9 cellular contexts compared by ENCODE assay signal in the genomic region with DNA sequence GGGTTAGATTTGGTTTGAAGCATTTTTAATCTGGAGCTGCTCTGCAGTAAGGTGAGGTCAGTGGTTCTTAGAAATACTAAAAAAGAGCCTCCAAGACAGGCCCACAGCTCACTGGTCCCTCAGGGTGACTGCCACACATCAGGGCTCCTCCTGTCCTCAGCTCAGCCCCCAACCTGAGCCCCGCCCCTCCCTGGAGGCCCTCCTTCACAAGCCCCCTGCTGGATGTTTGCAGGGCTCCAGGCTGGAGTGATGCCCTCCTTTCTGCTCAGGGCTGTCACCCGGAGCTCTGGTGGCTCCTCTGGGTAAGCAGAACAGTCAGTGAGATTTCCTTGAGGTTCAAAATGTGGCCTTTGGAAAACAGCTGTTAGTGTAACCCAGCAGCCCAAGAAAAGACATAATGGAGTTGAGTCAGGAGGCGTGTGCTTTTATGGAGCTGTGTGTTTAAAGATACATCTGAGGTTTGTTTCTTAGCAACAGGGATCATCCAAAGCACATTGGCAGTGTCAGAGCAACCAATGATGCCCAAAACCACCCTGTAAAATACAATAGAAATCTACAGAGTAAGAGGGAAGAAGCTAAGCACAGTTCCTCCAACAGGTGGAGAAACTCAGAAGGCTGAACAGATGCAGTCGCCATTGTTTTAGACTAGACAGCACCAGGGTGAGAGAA. TPM values are rescaled to one million over a fixed set of nuclear protein-coding genes. Genes with fewer than 3 reads are reported as not detected.
DNase-seq lines count a peak whose midpoint lies in the region; ATAC-seq, FAIRE-seq and TF ChIP-seq lines count a peak whose summit lies in the region.
"Had no signal": no experiment of that assay in that cellular context is flagged by ENCODE, and none has a peak within 500 bp of the region (broad histone marks: within the 10 kb centered on the region; RNA-seq: fewer than 3 reads in every experiment).

No MANE protein-coding gene starts in this region.

- peaks cover 63% of the 10 kb centered on the region for H3K27me3 Mint-ChIP-seq in MCF 10A (ENCODE audit: insufficient read depth, unreplicated experiment)

- peak; percentile 34 for DNase-seq in MCF 10A (ENCODE audit: unreplicated experiment)
- no peak for DNase-seq in breast epithelium (ENCODE audit: low spot score in 2 of 2)
- DNase-seq in NCI-H82 treated with DMSO at 0.1 percent for 48 hours (lab: John Stamatoyannopoulos, UW; ENCODE audit: unreplicated experiment) = peak; percentile 13
- DNase-seq in endothelial cell of umbilical vein (ENCODE audit: low read depth, low spot score) = no peak
- DNase-seq in upper lobe of right lung = peak; percentile 40
- no peak for DNase-seq in T1000 (lab: John Stamatoyannopoulos, UW)
- no peak for DNase-seq in MG63

- no peak for ATAC-seq in upper lobe of right lung
- no peak for ATAC-seq in GM18517 (IDR thresholded peaks at IDR 0.05; ENCODE audit: unreplicated experiment)

- CTCF ChIA-PET in MCF 10A (lab: Yijun Ruan, JAX) = interaction anchor here (0.6 to 2.3 kb wide), 16 partner anchors 8 to 753 kb away, joined by 3 to 8 read pairs (median 3); no protein-coding TSS in a partner anchor
- CTCF ChIA-PET in endothelial cell of umbilical vein (lab: Charles Lee) = interaction anchor here (0.9 to 1.5 kb wide), 6 partner anchors 13 to 445 kb away, joined by 3 to 10 read pairs (median 4); a partner anchor contains a TSS

- H3K79me2 ChIP-seq in endothelial cell of umbilical vein (ENCODE audit: control insufficient read depth, insufficient read depth, low read length) = no peaks in the 10 kb centered on the region

- H4K20me1 ChIP-seq in endothelial cell of umbilical vein (replicated peaks; ENCODE audit: control insufficient read depth, extremely low read depth, insufficient read depth, low read length) = no peaks in the 10 kb centered on the region

- H3K9me3 Mint-ChIP-seq in MCF 10A (ENCODE audit: unreplicated experiment) = no peaks in the 10 kb centered on the region

- H3K4me3 ChIP-seq in breast epithelium = no peak overlapping the region
- H3K4me3 ChIP-seq in endothelial cell of umbilical vein (replicated peaks in 1 of 3; ENCODE audit: insufficient read depth in 1 of 3, low read depth in 1 of 3, low read length in 3 of 3) = no peak overlapping the region
- H3K4me3 ChIP-seq in upper lobe of right lung = no peak overlapping the region
- no peak overlapping the region for H3K4me3 ChIP-seq in MG63

- H3K36me3 Mint-ChIP-seq in MCF 10A (ENCODE audit: insufficient read depth, unreplicated experiment) = no peaks in the 10 kb centered on the region

- H3K4me1 Mint-ChIP-seq in MCF 10A (ENCODE audit: insufficient read depth, unreplicated experiment) = no peaks in the 10 kb centered on the region

- H3K4me3 Mint-ChIP-seq in MCF 10A (ENCODE audit: unreplicated experiment) = no peak overlapping the region

- POLR2A ChIA-PET in MCF 10A (lab: Yijun Ruan, JAX) = interaction anchor here (0.6 to 0.7 kb wide), 2 partner anchors 29 to 54 kb away, joined by 3 to 4 read pairs; no protein-coding TSS in a partner anchor
- POLR2A ChIA-PET in endothelial cell of umbilical vein (lab: Charles Lee) = no interaction called here

- H3K27me3 ChIP-seq in breast epithelium = no peaks in the 10 kb centered on the region
- H3K27me3 ChIP-seq in endothelial cell of umbilical vein (ENCODE audit: control insufficient read depth in 2 of 2, insufficient read depth in 2 of 2, low read length in 2 of 2) = peaks cover 3 to 5% of the 10 kb centered on the region in 2 experiments
- H3K27me3 ChIP-seq in upper lobe of right lung = no peaks in the 10 kb centered on the region
- 0 out of 2 replicates have a peak, but pooled peaks cover 2% of the 10 kb centered on the region for H3K27me3 ChIP-seq in MG63

- H3K9ac ChIP-seq in endothelial cell of umbilical vein (replicated peaks; ENCODE audit: extremely low read depth, insufficient read depth, low read length) = no peak overlapping the region

- no peaks in the 10 kb centered on the region for H3K9me1 ChIP-seq in endothelial cell of umbilical vein (replicated peaks; ENCODE audit: control insufficient read depth, extremely low read depth, insufficient read depth, low read length)

- H3K9me3 ChIP-seq in breast epithelium (no peaks in the 10 kb centered on the region), endothelial cell of umbilical vein (replicated peaks; ENCODE audit: control insufficient read depth, insufficient read depth, low read length) (no peaks in the 10 kb centered on the region), upper lobe of right lung (no peaks in the 10 kb centered on the region), MG63 (no peaks in the 10 kb centered on the region)

- TF ChIP-seq POLR2A in breast epithelium (IDR thresholded peaks at IDR 0.05) = no peak
- no peak for TF ChIP-seq POLR2A in endothelial cell of umbilical vein (IDR thresholded peaks at IDR 0.05; ENCODE audit: low read depth, low read length)

- H3K27ac ChIP-seq in breast epithelium (peak overlapping the region in 1 of 2 donors; percentile 25), endothelial cell of umbilical vein (ENCODE audit: insufficient read depth, low read depth, low read length) (no peak overlapping the region), upper lobe of right lung (no peak overlapping the region)

- no peak overlapping the region for H2AFZ ChIP-seq in endothelial cell of umbilical vein (ENCODE audit: low read depth, low read length)

- BruUV-seq in MCF 10A (replicated peaks; lab: Mats Ljungman, UMichigan) = no TSS peak
- BruUV-seq in endothelial cell of umbilical vein (replicated peaks; lab: Mats Ljungman, UMichigan) = no TSS peak

- H3K36me3 ChIP-seq in breast epithelium (no peaks in the 10 kb centered on the region), endothelial cell of umbilical vein (ENCODE audit: control insufficient read depth in 2 of 2, extremely low read depth in 1 of 2, insufficient read depth in 2 of 2, low read length in 2 of 2) (no peaks in the 10 kb centered on the region), upper lobe of right lung (no peaks in the 10 kb centered on the region), MG63 (no peaks in the 10 kb centered on the region)

- H3K27ac Mint-ChIP-seq in MCF 10A (ENCODE audit: low read depth, unreplicated experiment) = no peak overlapping the region

- H3K4me2 ChIP-seq in endothelial cell of umbilical vein (ENCODE audit: insufficient read depth, low read length) = no peak overlapping the region

- no peak for FAIRE-seq in endothelial cell of umbilical vein (lab: Jason Lieb, UNC)
- FAIRE-seq: GM18507 had no signal

- dilution Hi-C loops in endothelial cell of umbilical vein (cut with MboI; ENCODE audit: extremely low pct_ligation_motif_present, low sequenced_read_pairs) = no loop called here

- intact Hi-C loops in MCF 10A (cut with micrococcal nuclease) (no loop called here), breast epithelium (cut with DNase I; ENCODE audit: low total_unique reads) (no loop called here), endothelial cell of umbilical vein (cut with micrococcal nuclease) (no loop called here), upper lobe of right lung (cut with DNase I) (no loop called here)

- peaks cover 0 to 3% of the 10 kb centered on the region in 2 donors for H3K4me1 ChIP-seq in breast epithelium
- H3K4me1 ChIP-seq in endothelial cell of umbilical vein (ENCODE audit: control insufficient read depth, extremely low read depth, insufficient read depth, low read length) = no peaks in the 10 kb centered on the region
- H3K4me1 ChIP-seq in upper lobe of right lung = no peaks in the 10 kb centered on the region

- TF ChIP-seq CTCF in MCF 10A (IDR thresholded peaks at IDR 0.05; ENCODE audit: unreplicated experiment) = no peak
- no peak for TF ChIP-seq CTCF in breast epithelium (IDR thresholded peaks at IDR 0.05)
- peak; percentile 17 to 36 for TF ChIP-seq CTCF in endothelial cell of umbilical vein (IDR thresholded peaks at IDR 0.05; ENCODE audit: extremely low read depth in 1 of 2, insufficient read depth in 1 of 2, low read depth in 1 of 2, low read length in 2 of 2)
- no peak for TF ChIP-seq CTCF in upper lobe of right lung (IDR thresholded peaks at IDR 0.05)

TF ChIP-seq in endothelial cell of umbilical vein, 7 proteins besides CTCF, POLR2A, EP300 and RAD21:
- TF ChIP-seq JUN (IDR thresholded peaks at IDR 0.05; ENCODE audit: borderline replicate concordance, insufficient read depth, insufficient read length, low read depth) (no peak), MYC (IDR thresholded peaks at IDR 0.05; ENCODE audit: low read depth, low read length) (no peak)
- TF ChIP-seq, protein P1, sequence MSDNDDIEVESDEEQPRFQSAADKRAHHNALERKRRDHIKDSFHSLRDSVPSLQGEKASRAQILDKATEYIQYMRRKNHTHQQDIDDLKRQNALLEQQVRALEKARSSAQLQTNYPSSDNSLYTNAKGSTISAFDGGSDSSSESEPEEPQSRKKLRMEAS (IDR thresholded peaks at IDR 0.05; ENCODE audit: insufficient read depth, insufficient read length) = no peak

RNA-seq across cellular contexts. Expression of a gene that starts 21.4 kb away (rescaled TPM):
- total RNA-seq in MCF 10A (2022) (0.37 and 0.56 TPM in 2 replicates), breast epithelium (1 to 10 TPM; 1.1 to 7.2 (median 2.2) TPM), endothelial cell of umbilical vein (not detected in 2 replicates), upper lobe of right lung (0.49 TPM)
- not detected in 2 replicates for polyA plus RNA-seq in endothelial cell of umbilical vein
- polyA plus RNA-seq in endothelial cell of umbilical vein (2011; cell fraction: cytosol; rRNA removed) = not detected in 2 replicates
- not detected in 2 replicates for polyA plus RNA-seq in endothelial cell of umbilical vein (2011; cell fraction: nucleus; rRNA removed)
- polyA plus RNA-seq in endothelial cell of umbilical vein (2012) = not detected in 2 replicates
- polyA minus RNA-seq in endothelial cell of umbilical vein = not detected in 2 replicates
- polyA minus RNA-seq in endothelial cell of umbilical vein (2011; cell fraction: cytosol; rRNA and poly(A)+ RNA removed) = not detected
- polyA minus RNA-seq in endothelial cell of umbilical vein (2011; cell fraction: nucleus; rRNA and poly(A)+ RNA removed) = not detected in 2 replicates
- total RNA-seq in MG63 (2014; rRNA removed; shearing (Covaris generic); ENCODE audit: low replicate concordance) = not detected in 2 replicates

Comparison
In these comparisons a context has a peak if more than half of its experiments do, and no peak if none do; other contexts are left out.
1. DNase-seq: peak in MCF 10A (single experiment), NCI-H82 treated with DMSO at 0.1 percent for 48 hours (single experiment) and upper lobe of right lung (single experiment); none in breast epithelium (0 of 2), endothelial cell of umbilical vein (single experiment), T1000 (single experiment) and MG63 (single experiment).
2. CTCF ChIP-seq: peak in endothelial cell of umbilical vein (2 of 2); none in MCF 10A (single experiment), breast epithelium (0 of 3) and upper lobe of right lung (single experiment).